Comparison of ENCODE assay signal across 13 cellular contexts in the genomic region with DNA sequence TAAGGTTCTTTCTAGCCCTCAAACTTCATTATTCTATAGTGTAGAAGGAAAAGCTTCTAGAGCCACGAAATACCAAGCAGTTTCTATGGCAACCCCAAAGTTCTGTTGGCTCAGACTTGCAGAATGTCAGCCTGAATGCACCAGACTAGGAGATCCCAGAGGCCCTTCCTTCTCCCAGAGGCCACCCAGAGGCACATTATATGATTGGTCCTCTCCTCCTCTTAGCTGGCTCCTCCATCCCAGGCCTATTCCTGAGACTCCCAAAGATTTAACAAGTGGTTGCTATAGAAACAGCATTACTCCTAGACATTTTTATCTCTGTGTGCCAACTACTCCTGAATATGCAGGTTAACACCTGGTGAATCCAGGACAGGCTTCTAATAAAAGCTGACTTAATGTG.
A peak's percentile ranks its signal among the peaks of the same experiment; 100 is the strongest.
DNase-seq lines count a peak whose midpoint lies in the region; ATAC-seq and TF ChIP-seq lines count a peak whose summit lies in the region.
"Had no signal": no experiment of that assay in that cellular context is flagged by ENCODE, and none has a peak within 500 bp of the region (broad histone marks: within the 10 kb centered on the region; RNA-seq: fewer than 3 reads in every experiment).

No MANE protein-coding gene starts in this region.

- H3K9me2 ChIP-seq in neural cell (ENCODE audit: insufficient read depth, low read length) = no peaks in the 10 kb centered on the region
- no peaks in the 10 kb centered on the region for H3K9me2 ChIP-seq in hepatocyte (replicated peaks; ENCODE audit: insufficient read depth)

- TF ChIP-seq RAD21 in neural cell (conservative IDR thresholded peaks at IDR 0.05) = no peak

- no peak overlapping the region for H3K4me2 ChIP-seq in neural cell (ENCODE audit: low read length)
- no peak overlapping the region for H3K4me2 ChIP-seq in hepatocyte

- no peak overlapping the region for H2AFZ ChIP-seq in neural cell (ENCODE audit: low read depth, low read length)
- no peak overlapping the region for H2AFZ ChIP-seq in hepatocyte

- H4K20me1 ChIP-seq in neural cell (ENCODE audit: insufficient read depth) (no peaks in the 10 kb centered on the region), hepatocyte (ENCODE audit: insufficient read depth, poor library complexity, severe bottlenecking) (no peaks in the 10 kb centered on the region)

- peak overlapping the region; percentile 6 for H3K9ac ChIP-seq in neural cell (ENCODE audit: low read length)

- H3K4me1 ChIP-seq in hepatocyte (ENCODE audit: insufficient read depth) = no peaks in the 10 kb centered on the region
- H3K4me1 ChIP-seq: BE2C, HAP-1 had no signal

- H3K4me3 ChIP-seq in WERI-Rb-1 (ENCODE audit: low read depth, low read length) = no peak overlapping the region
- H3K4me3 ChIP-seq in neural cell (ENCODE audit: low read length) = no peak overlapping the region
- no peak overlapping the region for H3K4me3 ChIP-seq in hepatocyte
- H3K4me3 ChIP-seq: HAP-1 had no signal

- H3K36me3 ChIP-seq in WERI-Rb-1 = no peaks in the 10 kb centered on the region
- H3K36me3 ChIP-seq in neural cell (ENCODE audit: insufficient read depth, low read length) = no peaks in the 10 kb centered on the region
- no peaks in the 10 kb centered on the region for H3K36me3 ChIP-seq in hepatocyte (replicated peaks; ENCODE audit: insufficient read depth, low read depth)
- H3K36me3 ChIP-seq: BE2C, HAP-1 had no signal

- ATAC-seq in HG03571 (IDR thresholded peaks at IDR 0.05; ENCODE audit: unreplicated experiment) = no peak

- H3K27ac ChIP-seq in WERI-Rb-1 = no peak overlapping the region
- peak overlapping the region; percentile 63 for H3K27ac ChIP-seq in neural cell (ENCODE audit: low read length)
- H3K27ac ChIP-seq in hepatocyte = no peak overlapping the region
- H3K27ac ChIP-seq: C4-2B had no signal

- no peak for TF ChIP-seq EP300 in neural cell (conservative IDR thresholded peaks at IDR 0.05; ENCODE audit: poor library complexity, severe bottlenecking)

- no peak for TF ChIP-seq CTCF in WERI-Rb-1 (IDR thresholded peaks at IDR 0.05; ENCODE audit: low read depth, low read length)
- TF ChIP-seq CTCF in neural cell (IDR thresholded peaks at IDR 0.05; ENCODE audit: poor library complexity, severe bottlenecking) = no peak
- TF ChIP-seq CTCF in hepatocyte (IDR thresholded peaks at IDR 0.05; ENCODE audit: poor library complexity) = no peak

- H3K79me2 ChIP-seq in neural cell (replicated peaks; ENCODE audit: insufficient read depth, low read length) (no peaks in the 10 kb centered on the region), hepatocyte (no peaks in the 10 kb centered on the region)

- H3K9me3 ChIP-seq in WERI-Rb-1 (ENCODE audit: severe bottlenecking) (peaks cover 6% of the 10 kb centered on the region), neural cell (ENCODE audit: low read length) (no peaks in the 10 kb centered on the region), hepatocyte (ENCODE audit: low read depth) (no peaks in the 10 kb centered on the region)
- H3K9me3 ChIP-seq: HAP-1 had no signal

- H3K27me3 ChIP-seq in WERI-Rb-1 (ENCODE audit: insufficient read depth, low read depth, severe bottlenecking) = peaks cover 5% of the 10 kb centered on the region
- no peaks in the 10 kb centered on the region for H3K27me3 ChIP-seq in neural cell (ENCODE audit: insufficient read depth, low read depth, low read length)
- no peaks in the 10 kb centered on the region for H3K27me3 ChIP-seq in hepatocyte
- H3K27me3 ChIP-seq: BE2C had no signal

- H3F3A ChIP-seq in neural cell (ENCODE audit: insufficient read depth, low read length, poor library complexity, severe bottlenecking) = no peaks in the 10 kb centered on the region

- WGBS in hepatocyte (ENCODE audit: low lambda C conversion rate, missing lambda C conversion rate) = 56% methylated on average over 1 of the region's 1 CpG

- DNase-seq in NCI-H82 (lab: John Stamatoyannopoulos, UW) (peak; percentile 79), NCI-H82 treated with DMSO at 0.1 percent for 48 hours (lab: John Stamatoyannopoulos, UW; ENCODE audit: unreplicated experiment) (no peak), WERI-Rb-1 (peak; percentile 42), hepatocyte (ENCODE audit: low spot score) (no peak), Kasumi-1 (lab: John Stamatoyannopoulos, UW) (no peak)
- DNase-seq: BE2C; CD4-positive, alpha-beta memory T cell; DND-41; GDM1 had no signal

TF ChIP-seq in neural cell, 6 proteins besides CTCF, POLR2A, EP300 and RAD21:
- no peak for TF ChIP-seq MXI1 (conservative IDR thresholded peaks at IDR 0.05; ENCODE audit: poor library complexity, severe bottlenecking)
- TF ChIP-seq EZH2 (IDR thresholded peaks at IDR 0.05; ENCODE audit: borderline replicate concordance, insufficient read depth, low read length, poor library complexity, severe bottlenecking) = no peak
- TF ChIP-seq, protein P1, sequence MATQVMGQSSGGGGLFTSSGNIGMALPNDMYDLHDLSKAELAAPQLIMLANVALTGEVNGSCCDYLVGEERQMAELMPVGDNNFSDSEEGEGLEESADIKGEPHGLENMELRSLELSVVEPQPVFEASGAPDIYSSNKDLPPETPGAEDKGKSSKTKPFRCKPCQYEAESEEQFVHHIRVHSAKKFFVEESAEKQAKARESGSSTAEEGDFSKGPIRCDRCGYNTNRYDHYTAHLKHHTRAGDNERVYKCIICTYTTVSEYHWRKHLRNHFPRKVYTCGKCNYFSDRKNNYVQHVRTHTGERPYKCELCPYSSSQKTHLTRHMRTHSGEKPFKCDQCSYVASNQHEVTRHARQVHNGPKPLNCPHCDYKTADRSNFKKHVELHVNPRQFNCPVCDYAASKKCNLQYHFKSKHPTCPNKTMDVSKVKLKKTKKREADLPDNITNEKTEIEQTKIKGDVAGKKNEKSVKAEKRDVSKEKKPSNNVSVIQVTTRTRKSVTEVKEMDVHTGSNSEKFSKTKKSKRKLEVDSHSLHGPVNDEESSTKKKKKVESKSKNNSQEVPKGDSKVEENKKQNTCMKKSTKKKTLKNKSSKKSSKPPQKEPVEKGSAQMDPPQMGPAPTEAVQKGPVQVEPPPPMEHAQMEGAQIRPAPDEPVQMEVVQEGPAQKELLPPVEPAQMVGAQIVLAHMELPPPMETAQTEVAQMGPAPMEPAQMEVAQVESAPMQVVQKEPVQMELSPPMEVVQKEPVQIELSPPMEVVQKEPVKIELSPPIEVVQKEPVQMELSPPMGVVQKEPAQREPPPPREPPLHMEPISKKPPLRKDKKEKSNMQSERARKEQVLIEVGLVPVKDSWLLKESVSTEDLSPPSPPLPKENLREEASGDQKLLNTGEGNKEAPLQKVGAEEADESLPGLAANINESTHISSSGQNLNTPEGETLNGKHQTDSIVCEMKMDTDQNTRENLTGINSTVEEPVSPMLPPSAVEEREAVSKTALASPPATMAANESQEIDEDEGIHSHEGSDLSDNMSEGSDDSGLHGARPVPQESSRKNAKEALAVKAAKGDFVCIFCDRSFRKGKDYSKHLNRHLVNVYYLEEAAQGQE (IDR thresholded peaks at IDR 0.05; ENCODE audit: borderline replicate concordance) = no peak
- TF ChIP-seq SMC3 (conservative IDR thresholded peaks at IDR 0.05; ENCODE audit: poor library complexity) = no peak
- no peak for TF ChIP-seq TAF1 (IDR thresholded peaks at IDR 0.05; ENCODE audit: low read depth)
- TF ChIP-seq POLR2AphosphoS5 (IDR thresholded peaks at IDR 0.05) = no peak

Comparison
In these comparisons a context has a peak if more than half of its experiments do, and no peak if none do; other contexts are left out.
1. DNase-seq: peak in NCI-H82 (single experiment) and WERI-Rb-1 (single experiment); none in NCI-H82 treated with DMSO at 0.1 percent for 48 hours (single experiment), hepatocyte (single experiment) and Kasumi-1 (0 of 2).